In the genomic region with DNA sequence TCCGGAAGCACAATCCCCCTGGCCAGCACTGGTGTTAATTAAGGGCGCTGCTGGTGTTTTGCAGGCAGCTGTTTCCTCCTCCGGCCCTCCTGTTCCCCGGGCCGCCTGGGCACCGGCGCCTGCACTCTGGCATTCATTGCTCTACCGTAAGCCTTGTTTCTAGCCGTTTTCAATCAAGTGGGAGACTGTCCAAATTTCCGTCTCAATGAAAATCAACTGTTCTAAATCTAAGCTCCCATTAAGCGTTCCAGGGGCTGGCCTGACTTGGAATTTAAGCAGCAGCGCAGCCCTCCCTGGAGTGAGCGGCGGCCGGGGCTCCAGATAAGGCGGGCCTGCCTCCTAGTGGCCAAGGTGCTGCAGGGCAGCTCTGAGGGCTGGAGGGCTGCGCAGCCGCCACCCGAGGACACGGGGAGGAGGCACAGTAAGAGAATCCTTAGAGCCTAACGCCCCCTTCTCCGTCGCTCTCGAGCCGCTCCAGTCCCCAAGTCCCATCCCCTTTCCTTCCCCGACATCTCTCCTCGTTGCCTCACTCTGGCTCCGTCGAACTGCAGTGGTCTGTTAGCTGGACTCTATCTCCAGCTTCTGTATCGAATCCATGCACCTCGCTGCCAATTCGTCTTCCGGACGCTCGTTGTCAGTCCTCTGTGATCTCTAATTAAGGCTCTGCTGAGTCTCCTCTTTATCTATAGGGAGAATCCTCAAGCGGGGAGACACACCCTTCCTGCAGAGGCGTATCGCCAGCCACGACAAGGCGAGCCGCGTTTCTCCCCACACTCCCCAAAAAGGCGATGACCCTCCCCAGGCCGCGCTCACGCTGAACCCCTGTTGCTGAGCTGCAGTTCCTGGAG, we compare ENCODE assay signal across 8 cellular contexts.
DNase-seq lines count a peak whose midpoint lies in the region; ATAC-seq and TF ChIP-seq lines count a peak whose summit lies in the region.

No MANE protein-coding gene starts in this region.

- H3K27me3 ChIP-seq in DOHH2 (ENCODE audit: control insufficient read depth, low read length): peaks cover 23% of the 10 kb centered on the region

- in situ Hi-C loops in KBM-7 (cut with MboI; ENCODE audit: low pct_unique_long_range_greater_than_20kb, low sequenced_read_pairs): loop anchor here (10.0 to 25.0 kb wide), 2 partner anchors 128 to 251 kb away; a partner anchor contains a TSS

- H3K4me2 ChIP-seq in DOHH2 (ENCODE audit: low read length): peak overlapping the region; percentile 84

- H4K20me1 ChIP-seq in DOHH2 (ENCODE audit: control insufficient read depth, insufficient read depth, low read depth, low read length): no peaks in the 10 kb centered on the region

- H3K79me2 ChIP-seq in DOHH2 (ENCODE audit: control insufficient read depth, low read length): no peaks in the 10 kb centered on the region

- H3K9me2 ChIP-seq in DOHH2 (replicated peaks; ENCODE audit: control insufficient read depth, low read length): no peaks in the 10 kb centered on the region

- no peaks in the 10 kb centered on the region for H3K9me3 ChIP-seq in DOHH2 (ENCODE audit: control insufficient read depth, insufficient read depth, low read length)

- H3K36me3 ChIP-seq in DOHH2 (ENCODE audit: control insufficient read depth, low read length): no peaks in the 10 kb centered on the region

- H3K4me1 ChIP-seq in DOHH2 (ENCODE audit: control insufficient read depth, low read length): peaks cover 17% of the 10 kb centered on the region

- DNase-seq in KBM-7: peak; percentile 92
- peak; percentile 62 for DNase-seq in SHP77 treated with DMSO at 0.1 percent for 48 hours (lab: John Stamatoyannopoulos, UW)
- DNase-seq in activated naive CD4-positive, alpha-beta T cell treated with Interleukin-2 at 50 U/mL for 16 hours: peak; percentile 89
- peak; percentile 85 for DNase-seq in germinal center (ENCODE audit: low spot score)
- peak; percentile 30 for DNase-seq in non-pigmented ciliary epithelial cell (ENCODE audit: low read depth)
- DNase-seq in substantia nigra (lab: John Stamatoyannopoulos, UW): peak in 48 of 49 donors; percentile 31 to 88 (median 76)

- peak overlapping the region; percentile 65 for H3K4me3 ChIP-seq in DOHH2 (ENCODE audit: low read length)

- peak; percentile 99 for ATAC-seq in GM21723 (IDR thresholded peaks at IDR 0.05; ENCODE audit: unreplicated experiment)

- H3K27ac ChIP-seq in DOHH2 (ENCODE audit: low read depth, low read length) (no peak overlapping the region), substantia nigra (ENCODE audit: low read depth, low read length, poor library complexity, severe bottlenecking) (peak overlapping the region; percentile 54)

- no peaks in the 10 kb centered on the region for H3F3A ChIP-seq in DOHH2 (ENCODE audit: control insufficient read depth, insufficient read depth)

- TF ChIP-seq CTCF in DOHH2 (IDR thresholded peaks at IDR 0.05; ENCODE audit: low read depth, low read length, poor library complexity, severe bottlenecking): peak; percentile 93

Comparison
In these comparisons a context has a peak if more than half of its experiments do, and no peak if none do; other contexts are left out.
1. DNase-seq: peak in every context shown above with its lines; median percentile 92 in KBM-7; 89 in activated naive CD4-positive, alpha-beta T cell treated with Interleukin-2 at 50 U/mL for 16 hours; 85 in germinal center; 76 in substantia nigra; 62 in SHP77 treated with DMSO at 0.1 percent for 48 hours; 30 in non-pigmented ciliary epithelial cell.